Comparison of ENCODE assay signal across 14 cellular contexts in genomic region chr12:39144613-39145061, GRCh38.
DNase-seq lines count a peak whose midpoint lies in the region; ATAC-seq, FAIRE-seq and TF ChIP-seq lines count a peak whose summit lies in the region.
"Had no signal": no experiment of that assay in that cellular context is flagged by ENCODE, and none has a peak within 500 bp of the region (broad histone marks: within the 10 kb centered on the region; RNA-seq: fewer than 3 reads in every experiment).

No MANE protein-coding gene starts in this region.

- H3K27ac ChIP-seq in suprapubic skin: no peak overlapping the region
- H3K27ac ChIP-seq: KMS-11 had no signal

- TF ChIP-seq EP300 in suprapubic skin (IDR thresholded peaks at IDR 0.05): no peak

- DNase-seq in MG63: no peak
- no peak for DNase-seq in epithelial cell of proximal tubule (ENCODE audit: low read depth)
- peak; percentile 33 for DNase-seq in left kidney (ENCODE audit: low read depth, low spot score)
- no peak for DNase-seq in suprapubic skin (ENCODE audit: low spot score in 2 of 2)
- no peak for DNase-seq in D721Med (ENCODE audit: insufficient read length, low spot score)
- DNase-seq in NCI-H128 (lab: John Stamatoyannopoulos, UW; ENCODE audit: unreplicated experiment): no peak
- DNase-seq: Caco-2, NCI-H345, SHP77 treated with DMSO at 0.1 percent for 48 hours had no signal

- H3K36me3 ChIP-seq in MG63 (no peaks in the 10 kb centered on the region), suprapubic skin (no peaks in the 10 kb centered on the region)

- ATAC-seq in GM21360 (IDR thresholded peaks at IDR 0.05; ENCODE audit: unreplicated experiment) (no peak), GM21786 (IDR thresholded peaks at IDR 0.05; ENCODE audit: unreplicated experiment) (no peak)
- ATAC-seq: activated CD4-positive, CD25-positive, alpha-beta regulatory T cell treated with anti-CD3 and anti-CD28 coated beads, Interleukin-2, amount 50 U/mL, for 24 hours had no signal

- H3K9me3 ChIP-seq in MG63: 0 out of 2 replicates have a peak, but pooled peaks cover under 1% of the 10 kb centered on the region
- H3K9me3 ChIP-seq in suprapubic skin: peaks cover 3% of the 10 kb centered on the region

- TF ChIP-seq CTCF in epithelial cell of proximal tubule (conservative IDR thresholded peaks at IDR 0.05; ENCODE audit: low read depth, low read length) (no peak), suprapubic skin (IDR thresholded peaks at IDR 0.05) (no peak), D721Med (IDR thresholded peaks at IDR 0.05; ENCODE audit: insufficient read depth, missing control alignments) (no peak)

- H3K27me3 ChIP-seq in MG63 (no peaks in the 10 kb centered on the region), suprapubic skin (peaks cover 26% of the 10 kb centered on the region)

- TF ChIP-seq POLR2A in suprapubic skin (IDR thresholded peaks at IDR 0.05): no peak

- 23% methylated on average over 14 of the region's 41 CpGs for WGBS in suprapubic skin

- FAIRE-seq in D721Med (lab: Jason Lieb, UNC): no peak
- FAIRE-seq: GM12891 had no signal

- H3K4me3 ChIP-seq in MG63 (peak overlapping the region; percentile 54; the same call in 1 of the 2 replicates), epithelial cell of proximal tubule (ENCODE audit: low read depth, low read length) (peak overlapping the region; percentile 60), suprapubic skin (peak overlapping the region; percentile 45)

- H3K4me1 ChIP-seq in suprapubic skin: peaks cover 10% of the 10 kb centered on the region
- H3K4me1 ChIP-seq: Caco-2 had no signal
